8 cellular contexts compared by ENCODE assay signal in genomic region chr9:101601904-101602765, GRCh38. TPM values are rescaled to one million over a fixed set of nuclear protein-coding genes. Genes with fewer than 3 reads are reported as not detected.
DNase-seq lines count a peak whose midpoint lies in the region; ATAC-seq, FAIRE-seq and TF ChIP-seq lines count a peak whose summit lies in the region.

No MANE protein-coding gene starts in this region.

- TF ChIP-seq CTCF in D721Med (IDR thresholded peaks at IDR 0.05; ENCODE audit: insufficient read depth, missing control alignments) (peak; percentile 70), nephron progenitor cell (IDR thresholded peaks at IDR 0.05) (peak; percentile 64)

- H3K4me1 Mint-ChIP-seq in nephron progenitor cell: peaks cover 4% of the 10 kb centered on the region

- DNase-seq in D721Med (ENCODE audit: insufficient read length, low spot score): peak; percentile 27
- peak; percentile 6 for DNase-seq in MG63
- DNase-seq in SK-MEL-5 (ENCODE audit: low read depth, low spot score): peak; percentile 76
- peak; percentile 41 for DNase-seq in fibroblast of gingiva (ENCODE audit: low read depth)
- DNase-seq in nephron progenitor cell: peak; percentile 24
- DNase-seq in 8988T: no peak
- no peak for DNase-seq in NCI-H187 (lab: John Stamatoyannopoulos, UW)

- no peaks in the 10 kb centered on the region for H3K36me3 ChIP-seq in MG63

- no peaks in the 10 kb centered on the region for H3K9me3 ChIP-seq in MG63

- in situ Hi-C loops in SK-MEL-5 (cut with HindIII; ENCODE audit: low pct_unique_long_range_greater_than_20kb, low sequenced_read_pairs): no loop called here

- peak; percentile 70 for ATAC-seq in GM19463 (IDR thresholded peaks at IDR 0.05; ENCODE audit: unreplicated experiment)

- peak; percentile 94 for FAIRE-seq in D721Med (lab: Jason Lieb, UNC)

- peaks cover 18% of the 10 kb centered on the region for H3K27me3 Mint-ChIP-seq in nephron progenitor cell (ENCODE audit: low read depth, poor library complexity)

- H3K4me3 ChIP-seq in MG63: no peak overlapping the region

- H3K27ac Mint-ChIP-seq in nephron progenitor cell: no peak overlapping the region

- no peaks in the 10 kb centered on the region for H3K9me3 Mint-ChIP-seq in nephron progenitor cell

- H3K36me3 Mint-ChIP-seq in nephron progenitor cell (ENCODE audit: low read depth): no peaks in the 10 kb centered on the region

- H3K4me3 Mint-ChIP-seq in nephron progenitor cell: no peak overlapping the region

- no peaks in the 10 kb centered on the region for H3K27me3 ChIP-seq in MG63

RNA-seq across cellular contexts. Expression of gene PPP3R2, which starts 7.4 kb away (rescaled TPM):
- total RNA-seq in MG63 (2014; rRNA removed; shearing (Covaris generic); ENCODE audit: low replicate concordance): not detected in 2 replicates
- total RNA-seq in SK-MEL-5 (2014; rRNA removed; shearing (Covaris generic)): not detected in 2 replicates
- polyA plus RNA-seq in SK-MEL-5 (2015; cell fraction: cytosol; rRNA removed): not detected in 2 replicates
- polyA plus RNA-seq in SK-MEL-5 (2015; cell fraction: nucleus; rRNA removed): not detected in 2 replicates

Comparison
In these comparisons a context has a peak if more than half of its experiments do, and no peak if none do; other contexts are left out.
1. DNase-seq: peak in D721Med (single experiment), MG63 (single experiment), SK-MEL-5 (single experiment), fibroblast of gingiva (single experiment) and nephron progenitor cell (single experiment); none in 8988T (single experiment) and NCI-H187 (0 of 2).